In the genomic region with DNA sequence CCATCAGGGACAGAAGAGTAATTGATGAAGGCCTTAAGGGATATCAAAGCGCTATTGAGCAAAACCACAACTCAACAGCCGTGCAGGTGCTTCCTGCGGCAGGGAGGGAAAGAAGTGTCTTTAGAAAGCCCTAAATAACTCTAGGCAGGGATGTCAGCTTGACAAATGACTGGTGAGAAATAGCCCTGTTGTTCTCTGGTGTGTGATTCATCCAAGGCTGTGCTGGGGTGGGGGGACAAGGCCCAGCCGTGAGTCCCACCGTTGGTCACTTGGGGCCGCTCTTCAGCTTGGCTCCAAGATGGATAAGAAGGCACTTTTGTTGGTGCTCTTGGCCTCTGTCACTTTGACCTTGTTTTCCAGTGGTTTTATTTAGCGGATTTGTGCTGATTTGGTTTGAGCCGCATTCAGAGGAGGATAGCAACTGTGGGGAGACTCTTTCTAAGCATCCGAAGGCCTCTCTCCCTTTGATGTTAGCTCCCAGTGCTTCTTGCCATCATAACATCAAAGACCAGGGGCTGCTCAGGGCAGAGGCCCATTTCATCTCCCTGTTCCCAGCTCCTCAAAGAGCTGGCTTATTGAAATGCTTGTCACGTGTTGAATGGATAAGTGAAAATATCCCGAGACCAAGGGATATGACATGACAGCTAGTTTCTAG, we compare ENCODE assay signal across 8 cellular contexts.
DNase-seq lines count a peak whose midpoint lies in the region; ATAC-seq, FAIRE-seq and TF ChIP-seq lines count a peak whose summit lies in the region.

No MANE protein-coding gene starts in this region.

- peak; percentile 76 for DNase-seq in ELR (ENCODE audit: low read depth)
- DNase-seq in HFFc6: peak; percentile 3
- DNase-seq in RCC 7860 (ENCODE audit: low spot score): peak; percentile 68
- DNase-seq in endothelial cell (ENCODE audit: low spot score): peak; percentile 62
- peak in 2 of 9 donors; percentile 9 to 27 for DNase-seq in naive thymus-derived CD4-positive, alpha-beta T cell
- DNase-seq in tibial artery: no peak
- no peak for DNase-seq in D341Med (ENCODE audit: low spot score)
- DNase-seq in SKM-1 (lab: John Stamatoyannopoulos, UW; ENCODE audit: unreplicated experiment): no peak

- H3K36me3 Mint-ChIP-seq in HFFc6 (ENCODE audit: low read depth) (no peaks in the 10 kb centered on the region), endothelial cell (ENCODE audit: low read depth, unreplicated experiment) (no peaks in the 10 kb centered on the region)
- no peaks in the 10 kb centered on the region for H3K36me3 Mint-ChIP-seq in naive thymus-derived CD4-positive, alpha-beta T cell

- H3K27ac Mint-ChIP-seq in HFFc6: no peak overlapping the region
- H3K27ac Mint-ChIP-seq in endothelial cell (ENCODE audit: unreplicated experiment): no peak overlapping the region
- peak overlapping the region in 4 of 9 donors; percentile 3 to 37 (median 20) for H3K27ac Mint-ChIP-seq in naive thymus-derived CD4-positive, alpha-beta T cell

- H3K27me3 Mint-ChIP-seq in HFFc6 (ENCODE audit: insufficient read depth) (peaks cover 5% of the 10 kb centered on the region), endothelial cell (ENCODE audit: unreplicated experiment) (peaks cover 4% of the 10 kb centered on the region)
- peaks cover 0 to 6% (median 0%) of the 10 kb centered on the region in 5 donors for H3K27me3 Mint-ChIP-seq in naive thymus-derived CD4-positive, alpha-beta T cell

- H3K4me1 Mint-ChIP-seq in HFFc6 (ENCODE audit: low read depth) (peaks cover 3% of the 10 kb centered on the region), endothelial cell (ENCODE audit: unreplicated experiment) (peaks cover 1% of the 10 kb centered on the region)
- peaks cover 6 to 12% (median 11%) of the 10 kb centered on the region in 7 donors for H3K4me1 Mint-ChIP-seq in naive thymus-derived CD4-positive, alpha-beta T cell

- ATAC-seq in naive thymus-derived CD4-positive, alpha-beta T cell: peak; percentile 80

- H3K9me3 ChIP-seq in naive thymus-derived CD4-positive, alpha-beta T cell (ENCODE audit: control insufficient read depth in 2 of 3, low read length in 3 of 3): no peaks in the 10 kb centered on the region
- H3K9me3 ChIP-seq in tibial artery: no peaks in the 10 kb centered on the region

- H3K36me3 ChIP-seq in naive thymus-derived CD4-positive, alpha-beta T cell (ENCODE audit: control insufficient read depth in 2 of 3, insufficient read depth in 3 of 3, low read length in 3 of 3): no peaks in the 10 kb centered on the region
- H3K36me3 ChIP-seq in tibial artery: no peaks in the 10 kb centered on the region

- H3K4me3 ChIP-seq in naive thymus-derived CD4-positive, alpha-beta T cell (ENCODE audit: low read length): no peak overlapping the region
- H3K4me3 ChIP-seq in tibial artery: no peak overlapping the region

- H3K4me3 Mint-ChIP-seq in HFFc6 (no peak overlapping the region), endothelial cell (ENCODE audit: unreplicated experiment) (no peak overlapping the region)
- peak overlapping the region in 1 of 10 donors; percentile 2 for H3K4me3 Mint-ChIP-seq in naive thymus-derived CD4-positive, alpha-beta T cell

- no peaks in the 10 kb centered on the region for H3K27me3 ChIP-seq in naive thymus-derived CD4-positive, alpha-beta T cell (ENCODE audit: control insufficient read depth in 2 of 2, insufficient read depth in 2 of 2, low read length in 2 of 2)
- no peaks in the 10 kb centered on the region for H3K27me3 ChIP-seq in tibial artery

- intact Hi-C loops in naive thymus-derived CD4-positive, alpha-beta T cell (cut with micrococcal nuclease): loop anchor here (1.0 kb wide), 2 partner anchors 194 to 195 kb away; no protein-coding TSS in a partner anchor
- intact Hi-C loops in tibial artery (cut with DNase I; ENCODE audit: low total_unique reads): no loop called here

- H3K4me1 ChIP-seq in naive thymus-derived CD4-positive, alpha-beta T cell (ENCODE audit: control insufficient read depth in 2 of 2, insufficient read depth in 2 of 2, low read length in 2 of 2): no peaks in the 10 kb centered on the region
- peaks cover 0 to 6% (median 2%) of the 10 kb centered on the region in 4 donors for H3K4me1 ChIP-seq in tibial artery

- H3K9me3 Mint-ChIP-seq in HFFc6 (no peaks in the 10 kb centered on the region), endothelial cell (ENCODE audit: unreplicated experiment) (no peaks in the 10 kb centered on the region)
- no peaks in the 10 kb centered on the region for H3K9me3 Mint-ChIP-seq in naive thymus-derived CD4-positive, alpha-beta T cell

- no peak for FAIRE-seq in RCC 7860 (lab: Jason Lieb, UNC)

- CTCF ChIA-PET in naive thymus-derived CD4-positive, alpha-beta T cell (lab: Charles Lee): interaction anchor here (0.5 kb wide), 1 partner anchor 37 kb away, joined by 3 read pairs; no protein-coding TSS in a partner anchor

- peak; percentile 52; the same call in 1 of the 2 replicates for TF ChIP-seq CTCF in HFFc6 (IDR thresholded peaks at IDR 0.05)
- TF ChIP-seq CTCF in endothelial cell (IDR thresholded peaks at IDR 0.05; ENCODE audit: unreplicated experiment): peak; percentile 37
- no peak for TF ChIP-seq CTCF in tibial artery (IDR thresholded peaks at IDR 0.05)

- POLR2A ChIA-PET in naive thymus-derived CD4-positive, alpha-beta T cell (lab: Charles Lee): no interaction called here

- no peak overlapping the region for H3K27ac ChIP-seq in naive thymus-derived CD4-positive, alpha-beta T cell (ENCODE audit: low read depth, low read length)
- H3K27ac ChIP-seq in tibial artery: no peak overlapping the region

Comparison
In these comparisons a context has a peak if more than half of its experiments do, and no peak if none do; other contexts are left out.
1. DNase-seq: peak in ELR (single experiment), HFFc6 (single experiment), RCC 7860 (single experiment) and endothelial cell (single experiment); none in tibial artery (0 of 2), D341Med (single experiment) and SKM-1 (single experiment).
2. CTCF ChIP-seq: peak in HFFc6 (single experiment) and endothelial cell (single experiment); none in tibial artery (0 of 2).